ENCODE assay signal across 16 cellular contexts in genomic region chr11:43969543-43969942, GRCh38. TPM values are rescaled to one million over a fixed set of nuclear protein-coding genes. Genes with fewer than 3 reads are reported as not detected.
A peak's percentile ranks its signal among the peaks of the same experiment; 100 is the strongest.
DNase-seq lines count a peak whose midpoint lies in the region; ATAC-seq and TF ChIP-seq lines count a peak whose summit lies in the region.
"Had no signal": no experiment of that assay in that cellular context is flagged by ENCODE, and none has a peak within 500 bp of the region (broad histone marks: within the 10 kb centered on the region; RNA-seq: fewer than 3 reads in every experiment).

No MANE protein-coding gene starts in this region.

- H3K4me1 Mint-ChIP-seq in WTC11 = no peaks in the 10 kb centered on the region
- H3K4me1 Mint-ChIP-seq: activated CD8-positive, alpha-beta memory T cell treated with anti-CD3 and anti-CD28 coated beads, Interleukin-2, amount 10 ng/mL, durations not matched to agents 7 days and 5 days; activated naive CD8-positive, alpha-beta T cell treated with anti-CD3 and anti-CD28 coated beads, Interleukin-2, amount 10 ng/mL, durations not matched to agents 7 days and 5 days had no signal

- H3K36me3 ChIP-seq in right atrium auricular region = no peaks in the 10 kb centered on the region
- no peaks in the 10 kb centered on the region for H3K36me3 ChIP-seq in ovary
- H3K36me3 ChIP-seq: spleen, thyroid gland had no signal

- ATAC-seq in WTC11 = no peak
- ATAC-seq: activated CD8-positive, alpha-beta memory T cell treated with anti-CD3 and anti-CD28 coated beads, Interleukin-2, amount 10 ng/mL, durations not matched to agents 7 days and 5 days; foreskin keratinocyte had no signal

- H3K4me3 Mint-ChIP-seq in WTC11 = no peak overlapping the region
- H3K4me3 Mint-ChIP-seq: activated CD8-positive, alpha-beta memory T cell treated with anti-CD3 and anti-CD28 coated beads, Interleukin-2, amount 10 ng/mL, durations not matched to agents 7 days and 5 days; activated naive CD8-positive, alpha-beta T cell treated with anti-CD3 and anti-CD28 coated beads, Interleukin-2, amount 10 ng/mL, durations not matched to agents 7 days and 5 days; nephron progenitor cell had no signal

- peaks cover 25% of the 10 kb centered on the region for H3K9me3 Mint-ChIP-seq in WTC11

- H3K27ac ChIP-seq in right atrium auricular region = peak overlapping the region in 1 of 2 donors; percentile 16
- H3K27ac ChIP-seq in ovary = no peak overlapping the region
- H3K27ac ChIP-seq: foreskin keratinocyte, RWPE1, thyroid gland had no signal

- DNase-seq in NCI-H2107 treated with DMSO at 0.1 percent for 48 hours (lab: John Stamatoyannopoulos, UW; ENCODE audit: unreplicated experiment) (peak; percentile 21), NCI-H2107 (lab: John Stamatoyannopoulos, UW) (no peak), WTC11 (ENCODE audit: low spot score) (no peak), right atrium auricular region (ENCODE audit: low spot score) (peak; percentile 54), superior temporal gyrus (ENCODE audit: extremely low spot score) (peak; percentile 53), erythroblast (lab: John Stamatoyannopoulos, UW) (no peak), ovary (no peak)
- DNase-seq in activated naive CD4-positive, alpha-beta T cell treated with Interleukin-2 at 50 U/mL for 16 hours = no peak
- DNase-seq: activated CD8-positive, alpha-beta memory T cell treated with anti-CD3 and anti-CD28 coated beads, Interleukin-2, amount 10 ng/mL, durations not matched to agents 7 days and 5 days; activated naive CD8-positive, alpha-beta T cell treated with anti-CD3 and anti-CD28 coated beads, Interleukin-2, amount 10 ng/mL, durations not matched to agents 7 days and 5 days; foreskin keratinocyte; NCI-H510A; nephron progenitor cell; spleen; thyroid gland had no signal

- WGBS in ovary, 3 donors = 15 to 16% (median 15%) methylated on average over 4 of the region's 4 CpGs

- no peaks in the 10 kb centered on the region for H3K4me1 ChIP-seq in right atrium auricular region
- peaks cover 4% of the 10 kb centered on the region for H3K4me1 ChIP-seq in ovary (ENCODE audit: insufficient read depth)
- H3K4me1 ChIP-seq: foreskin keratinocyte, thyroid gland had no signal

- TF ChIP-seq POLR2A in erythroblast (IDR thresholded peaks at IDR 0.05; ENCODE audit: low read length) (no peak), ovary (IDR thresholded peaks at IDR 0.05) (no peak)

- TF ChIP-seq CTCF in WTC11 (IDR thresholded peaks at IDR 0.05) (no peak), right atrium auricular region (IDR thresholded peaks at IDR 0.05) (no peak), ovary (IDR thresholded peaks at IDR 0.05) (no peak)

- H3K27me3 ChIP-seq in right atrium auricular region (no peaks in the 10 kb centered on the region), ovary (no peaks in the 10 kb centered on the region)
- H3K27me3 ChIP-seq: thyroid gland had no signal

- CTCF ChIA-PET in WTC11 (lab: Charles Lee) = interaction anchor here (1.2 to 1.6 kb wide), 2 partner anchors 23 to 25 kb away, joined by 4 to 7 read pairs; no protein-coding TSS in a partner anchor

- H3K9me3 ChIP-seq in right atrium auricular region = peaks cover 0 to 15% of the 10 kb centered on the region in 2 donors
- H3K9me3 ChIP-seq in ovary = no peaks in the 10 kb centered on the region
- H3K9me3 ChIP-seq: thyroid gland had no signal

- peaks cover under 1% of the 10 kb centered on the region; the same call in 1 of the 2 replicates for H3K36me3 Mint-ChIP-seq in WTC11
- H3K36me3 Mint-ChIP-seq: activated CD8-positive, alpha-beta memory T cell treated with anti-CD3 and anti-CD28 coated beads, Interleukin-2, amount 10 ng/mL, durations not matched to agents 7 days and 5 days; activated naive CD8-positive, alpha-beta T cell treated with anti-CD3 and anti-CD28 coated beads, Interleukin-2, amount 10 ng/mL, durations not matched to agents 7 days and 5 days had no signal

- peak overlapping the region; percentile 45; the same call in 1 of the 2 replicates for H3K27ac Mint-ChIP-seq in WTC11
- H3K27ac Mint-ChIP-seq: activated CD8-positive, alpha-beta memory T cell treated with anti-CD3 and anti-CD28 coated beads, Interleukin-2, amount 10 ng/mL, durations not matched to agents 7 days and 5 days; activated naive CD8-positive, alpha-beta T cell treated with anti-CD3 and anti-CD28 coated beads, Interleukin-2, amount 10 ng/mL, durations not matched to agents 7 days and 5 days; nephron progenitor cell had no signal

- TF ChIP-seq EP300 in ovary (IDR thresholded peaks at IDR 0.05) = no peak

- H3K4me3 ChIP-seq in right atrium auricular region (no peak overlapping the region), ovary (no peak overlapping the region)
- H3K4me3 ChIP-seq: spleen, thyroid gland had no signal

- POLR2A ChIA-PET in WTC11 (lab: Charles Lee) = interaction anchor here (0.7 kb wide), 1 partner anchor 37 kb away, joined by 3 read pairs; no protein-coding TSS in a partner anchor

- intact Hi-C loops in ovary (cut with DNase I) = no loop called here

- H3K27me3 Mint-ChIP-seq in WTC11 (ENCODE audit: low read depth) = no peaks in the 10 kb centered on the region

TF ChIP-seq in WTC11, 78 proteins besides CTCF, POLR2A, EP300 and RAD21 (continues in another document):
- TF ChIP-seq SMAD4 (CRISPR knock-in tag; IDR thresholded peaks at IDR 0.05) (no peak), FOXJ3 (CRISPR knock-in tag; IDR thresholded peaks at IDR 0.05; ENCODE audit: borderline replicate concordance) (no peak), NR2C2 (CRISPR knock-in tag; IDR thresholded peaks at IDR 0.05) (no peak), ZNF263 (CRISPR knock-in tag; IDR thresholded peaks at IDR 0.05; ENCODE audit: low read depth) (no peak), GRHL2 (CRISPR knock-in tag; IDR thresholded peaks at IDR 0.05; ENCODE audit: insufficient replicate concordance, severe bottlenecking) (no peak), ZNF232 (CRISPR knock-in tag; IDR thresholded peaks at IDR 0.05) (no peak), ZNF219 (CRISPR knock-in tag; IDR thresholded peaks at IDR 0.05; ENCODE audit: borderline replicate concordance) (no peak), HMGA2 (CRISPR knock-in tag; IDR thresholded peaks at IDR 0.05) (no peak), MLX (CRISPR knock-in tag; IDR thresholded peaks at IDR 0.05) (no peak), ZNF532 (CRISPR knock-in tag; IDR thresholded peaks at IDR 0.05; ENCODE audit: borderline replicate concordance) (no peak)
- TF ChIP-seq, protein P1, sequence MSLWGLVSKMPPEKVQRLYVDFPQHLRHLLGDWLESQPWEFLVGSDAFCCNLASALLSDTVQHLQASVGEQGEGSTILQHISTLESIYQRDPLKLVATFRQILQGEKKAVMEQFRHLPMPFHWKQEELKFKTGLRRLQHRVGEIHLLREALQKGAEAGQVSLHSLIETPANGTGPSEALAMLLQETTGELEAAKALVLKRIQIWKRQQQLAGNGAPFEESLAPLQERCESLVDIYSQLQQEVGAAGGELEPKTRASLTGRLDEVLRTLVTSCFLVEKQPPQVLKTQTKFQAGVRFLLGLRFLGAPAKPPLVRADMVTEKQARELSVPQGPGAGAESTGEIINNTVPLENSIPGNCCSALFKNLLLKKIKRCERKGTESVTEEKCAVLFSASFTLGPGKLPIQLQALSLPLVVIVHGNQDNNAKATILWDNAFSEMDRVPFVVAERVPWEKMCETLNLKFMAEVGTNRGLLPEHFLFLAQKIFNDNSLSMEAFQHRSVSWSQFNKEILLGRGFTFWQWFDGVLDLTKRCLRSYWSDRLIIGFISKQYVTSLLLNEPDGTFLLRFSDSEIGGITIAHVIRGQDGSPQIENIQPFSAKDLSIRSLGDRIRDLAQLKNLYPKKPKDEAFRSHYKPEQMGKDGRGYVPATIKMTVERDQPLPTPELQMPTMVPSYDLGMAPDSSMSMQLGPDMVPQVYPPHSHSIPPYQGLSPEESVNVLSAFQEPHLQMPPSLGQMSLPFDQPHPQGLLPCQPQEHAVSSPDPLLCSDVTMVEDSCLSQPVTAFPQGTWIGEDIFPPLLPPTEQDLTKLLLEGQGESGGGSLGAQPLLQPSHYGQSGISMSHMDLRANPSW (CRISPR knock-in tag; conservative IDR thresholded peaks at IDR 0.05; ENCODE audit: low read depth) = no peak

RNA-seq across cellular contexts. Expression of gene C11orf96, which starts 27.1 kb away (rescaled TPM):
- total RNA-seq in WTC11 (2021) (2.9 to 3.2 TPM (median 2.9 TPM) in 3 replicates), right atrium auricular region (100 to 1,000 TPM in 1 of 2 donors, 10 to 100 TPM in 1; 60.2 to 156 TPM), ovary (1,000 to 10,000 TPM in 2 of 7 donors, 100 to 1,000 TPM in 5; 213 to 1,276 (median 506) TPM)
- polyA plus RNA-seq in ovary = 100 to 1,000 TPM in 1 of 2 donors, 10 to 100 TPM in 1; 35.9 to 218 TPM
- total RNA-seq: foreskin keratinocyte had no signal
- polyA plus RNA-seq: foreskin keratinocyte had no signal

Comparison
In these comparisons a context has a peak if more than half of its experiments do, and no peak if none do; other contexts are left out.
1. DNase-seq: peak in NCI-H2107 treated with DMSO at 0.1 percent for 48 hours (single experiment), right atrium auricular region (single experiment) and superior temporal gyrus (single experiment); none in NCI-H2107 (single experiment), WTC11 (single experiment), erythroblast (0 of 2), activated naive CD4-positive, alpha-beta T cell treated with Interleukin-2 at 50 U/mL for 16 hours (single experiment) and ovary (0 of 5).
2. RNA of gene C11orf96, which starts 27.1 kb away (total RNA-seq): 213 to 1,276 TPM in ovary and 60.2 to 156 TPM in right atrium auricular region; 2.9 to 3.2 TPM in WTC11; every median in the first group is over 10 times any median in the second.